ENCODE assay signal across 8 cellular contexts in the genomic region with DNA sequence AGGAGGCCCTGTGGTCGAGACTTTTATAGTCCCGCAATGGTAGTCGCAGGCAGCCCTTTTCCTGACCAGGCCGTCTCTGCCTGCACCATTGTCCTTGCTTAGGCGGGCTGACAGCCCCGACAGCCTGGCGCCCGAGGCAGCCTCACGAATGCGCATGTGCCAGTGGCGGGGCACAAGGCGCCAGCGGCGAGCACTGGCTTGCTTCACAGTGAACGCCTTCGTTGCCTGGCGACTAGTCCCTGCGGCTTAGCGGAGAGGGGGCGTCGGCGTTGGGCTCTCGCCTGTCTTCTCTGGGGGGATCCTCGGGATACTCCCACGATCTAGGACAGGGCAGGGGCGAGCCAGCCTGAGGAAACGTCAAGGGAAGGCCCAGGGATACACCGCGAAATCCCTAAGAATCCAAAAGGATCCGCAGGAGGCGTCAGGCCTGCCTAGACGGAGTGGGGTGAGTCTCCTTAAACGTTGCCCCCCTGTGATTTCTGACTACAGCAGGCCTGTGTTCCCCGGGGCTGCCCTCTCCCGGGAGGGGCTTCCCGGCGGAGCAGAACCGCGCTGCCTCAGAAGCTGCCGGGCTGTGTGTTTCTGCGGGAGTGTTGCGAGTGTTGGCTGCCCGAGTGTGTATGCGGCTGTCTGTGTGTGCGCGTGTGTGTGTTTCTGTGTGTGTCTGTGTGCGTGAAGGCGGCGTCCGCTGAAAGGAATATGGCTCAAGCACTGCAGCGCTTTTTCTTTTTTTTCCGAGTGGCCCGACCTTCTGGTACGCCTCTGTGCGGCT. TPM values are rescaled to one million over a fixed set of nuclear protein-coding genes. Genes with fewer than 3 reads are reported as not detected.
DNase-seq lines count a peak whose midpoint lies in the region; ATAC-seq and TF ChIP-seq lines count a peak whose summit lies in the region.

No MANE protein-coding gene starts in this region.

- peak overlapping the region; percentile 43 for H3K4me3 ChIP-seq in urinary bladder (ENCODE audit: low read depth, low read length)

- H3K27me3 Mint-ChIP-seq in T-cell = peaks cover 51 to 77% of the 10 kb centered on the region in 2 donors

- WGBS in urinary bladder = 11% methylated on average over 55 of the region's 55 CpGs

- TF ChIP-seq POLR2A in GM18505 (IDR thresholded peaks at IDR 0.05; ENCODE audit: borderline replicate concordance, extremely low read depth, insufficient read depth, insufficient read length) = no peak

- H3K9me3 Mint-ChIP-seq in T-cell = no peaks in the 10 kb centered on the region

- peaks cover 9 to 13% (median 12%) of the 10 kb centered on the region in 3 donors for H3K4me1 Mint-ChIP-seq in T-cell

- no peaks in the 10 kb centered on the region for H3K4me1 ChIP-seq in urinary bladder (ENCODE audit: insufficient read depth)

- H3K4me3 Mint-ChIP-seq in T-cell = peak overlapping the region; percentile 51 to 70 (median 59)

- H3K27ac Mint-ChIP-seq in T-cell = no peak overlapping the region

- H3K27ac ChIP-seq in urinary bladder (ENCODE audit: low read depth) = no peak overlapping the region

- no peaks in the 10 kb centered on the region for H3K36me3 Mint-ChIP-seq in T-cell

- DNase-seq in D341Med (ENCODE audit: low spot score) (peak; percentile 18), T-cell (peak in 4 of 34 experiments; percentile 9 to 24 (median 21)), mucosa of gallbladder (ENCODE audit: low spot score) (peak; percentile 56), NCI-H446 treated with DMSO at 0.1 percent for 48 hours (lab: John Stamatoyannopoulos, UW) (no peak), NOMO-1 (lab: John Stamatoyannopoulos, UW; ENCODE audit: unreplicated experiment in 2 of 2) (no peak)

- H3K36me3 ChIP-seq in urinary bladder (ENCODE audit: insufficient read depth) = no peaks in the 10 kb centered on the region

- ATAC-seq in T-cell (replicated peaks in 1 of 4) (peak; percentile 14 to 37 (median 32)), esophagus mucosa (peak; percentile 83), GM18505 (IDR thresholded peaks at IDR 0.05; ENCODE audit: unreplicated experiment) (no peak)

- CTCF ChIA-PET in T-cell (lab: Charles Lee) = no interaction called here

- POLR2A ChIA-PET in T-cell (lab: Charles Lee) = no interaction called here

RNA-seq across cellular contexts. Expression of gene ZNF273, which starts 20.5 kb away (rescaled TPM):
- total RNA-seq in T-cell (1 to 10 TPM; 5.9 to 9.0 (median 7.4) TPM), esophagus mucosa (6.0 TPM), mucosa of gallbladder (9.3 TPM), urinary bladder (22.5 TPM)
- 4.6 TPM for polyA plus RNA-seq in urinary bladder

Comparison
In these comparisons a context has a peak if more than half of its experiments do, and no peak if none do; other contexts are left out.
1. DNase-seq: peak in D341Med (single experiment) and mucosa of gallbladder (single experiment); none in NCI-H446 treated with DMSO at 0.1 percent for 48 hours (single experiment) and NOMO-1 (0 of 2).